ENCODE assay signal across 8 cellular contexts in the genomic region with DNA sequence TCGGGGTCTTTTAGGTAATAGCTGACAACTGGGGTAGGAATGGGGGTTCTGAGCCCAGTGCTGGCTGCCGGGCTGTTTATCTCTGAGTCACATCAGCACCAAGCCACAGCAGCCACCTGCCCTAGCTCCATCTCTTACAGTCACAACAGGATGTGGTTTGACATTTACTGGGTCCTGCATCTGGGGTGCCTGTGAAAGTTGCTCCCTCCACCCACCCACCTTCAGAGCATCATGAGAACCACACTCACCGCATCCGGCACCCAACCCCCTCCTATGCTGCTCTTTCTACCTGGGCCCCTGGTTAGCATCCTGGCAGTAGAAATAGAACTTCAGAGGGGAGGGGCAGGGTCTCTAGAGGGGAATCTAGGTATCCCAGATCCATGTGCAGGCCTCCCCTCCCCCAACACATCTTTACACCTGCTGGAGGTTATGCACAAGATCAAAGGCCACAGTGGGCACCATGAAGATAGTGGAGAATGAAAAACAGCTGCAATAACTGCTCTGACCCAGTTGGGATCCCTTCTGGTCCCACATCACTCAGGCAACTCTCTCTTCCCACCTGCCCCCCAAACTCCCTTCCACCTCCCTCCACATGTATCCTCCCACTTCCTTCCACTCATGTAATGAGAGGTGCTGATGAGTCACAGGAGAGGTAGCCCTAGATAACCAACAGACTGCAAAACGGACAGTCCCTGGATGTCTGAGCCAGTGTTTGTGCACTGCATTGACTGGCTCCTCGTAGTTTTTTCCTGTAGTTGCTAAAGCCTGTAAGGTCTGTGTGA. TPM values are rescaled to one million over a fixed set of nuclear protein-coding genes. Genes with fewer than 3 reads are reported as not detected.
A peak's percentile ranks its signal among the peaks of the same experiment; 100 is the strongest.
DNase-seq lines count a peak whose midpoint lies in the region; ATAC-seq and TF ChIP-seq lines count a peak whose summit lies in the region.

No MANE protein-coding gene starts in this region.

- peaks cover 6% of the 10 kb centered on the region for H3K36me3 Mint-ChIP-seq in Calu3 (ENCODE audit: insufficient read depth, unreplicated experiment)
- H3K36me3 Mint-ChIP-seq in IgD-negative memory B cell = peaks cover 3% of the 10 kb centered on the region
- peaks cover 7% of the 10 kb centered on the region for H3K36me3 Mint-ChIP-seq in stimulated activated naive CD8-positive, alpha-beta T cell treated with anti-CD3 and anti-CD28 coated beads, Interleukin-15, Interleukin-2, amounts not matched to agents 100 ng/mL and 50 ng/mL, for 24 hours (ENCODE audit: low read depth)

- CTCF ChIA-PET in Calu3 (lab: Charles Lee) = interaction anchor here (0.6 to 1.7 kb wide), 5 partner anchors 12 to 363 kb away, joined by 3 to 10 read pairs (median 3); no protein-coding TSS in a partner anchor
- CTCF ChIA-PET in A673 (lab: Charles Lee) = no interaction called here

- ATAC-seq in GM21423 (IDR thresholded peaks at IDR 0.05; ENCODE audit: unreplicated experiment) = peak; percentile 87

- H3K4me1 Mint-ChIP-seq in Calu3 (ENCODE audit: low read depth, unreplicated experiment) = peaks cover 47% of the 10 kb centered on the region
- H3K4me1 Mint-ChIP-seq in IgD-negative memory B cell = peaks cover 85 to 92% (median 91%) of the 10 kb centered on the region in 3 donors
- peaks cover 99% of the 10 kb centered on the region for H3K4me1 Mint-ChIP-seq in stimulated activated naive CD8-positive, alpha-beta T cell treated with anti-CD3 and anti-CD28 coated beads, Interleukin-15, Interleukin-2, amounts not matched to agents 100 ng/mL and 50 ng/mL, for 24 hours (ENCODE audit: low read depth)

- no peaks in the 10 kb centered on the region for H3K9me3 ChIP-seq in A673 (ENCODE audit: low read depth, low read length, poor library complexity, severe bottlenecking)

- peaks cover 34% of the 10 kb centered on the region for H3K27me3 ChIP-seq in A673 (replicated peaks; ENCODE audit: insufficient read depth, low read depth, low read length, poor library complexity)

- no peaks in the 10 kb centered on the region for H3K4me1 ChIP-seq in A673 (ENCODE audit: insufficient read depth, low read length, poor library complexity, severe bottlenecking)

- H3K27me3 Mint-ChIP-seq in Calu3 (ENCODE audit: unreplicated experiment) (peaks cover 75% of the 10 kb centered on the region), IgD-negative memory B cell (peaks cover 3% of the 10 kb centered on the region)
- H3K27me3 Mint-ChIP-seq in stimulated activated naive CD8-positive, alpha-beta T cell treated with anti-CD3 and anti-CD28 coated beads, Interleukin-15, Interleukin-2, amounts not matched to agents 100 ng/mL and 50 ng/mL, for 24 hours = no peaks in the 10 kb centered on the region

- POLR2A ChIA-PET in A673 (lab: Charles Lee; ENCODE audit: low non-redundant PET) = no interaction called here

- BruUV-seq in Calu3 (replicated peaks; lab: Mats Ljungman, UMichigan) (no TSS peak), A673 (replicated peaks; lab: Mats Ljungman, UMichigan) (no TSS peak)

- no peaks in the 10 kb centered on the region for H3K9me3 Mint-ChIP-seq in Calu3 (ENCODE audit: low read depth, unreplicated experiment)
- H3K9me3 Mint-ChIP-seq in IgD-negative memory B cell = peaks cover 0 to 2% (median 0%) of the 10 kb centered on the region in 3 donors
- H3K9me3 Mint-ChIP-seq in stimulated activated naive CD8-positive, alpha-beta T cell treated with anti-CD3 and anti-CD28 coated beads, Interleukin-15, Interleukin-2, amounts not matched to agents 100 ng/mL and 50 ng/mL, for 24 hours = no peaks in the 10 kb centered on the region

- peak; percentile 45 for DNase-seq in Calu3
- peak; percentile 92 for DNase-seq in activated T-cell treated with anti-CD3 and anti-CD28 coated beads for 24 hours (ENCODE audit: low read depth)
- DNase-seq in kidney tubule cell (ENCODE audit: low spot score) = peak; percentile 49
- no peak for DNase-seq in SIG-M5 (lab: John Stamatoyannopoulos, UW)
- no peak for DNase-seq in A673 (ENCODE audit: low spot score)

- intact Hi-C loops in Calu3 (cut with micrococcal nuclease; ENCODE audit: unreplicated experiment) = no loop called here
- intact Hi-C loops in A673 (cut with micrococcal nuclease; ENCODE audit: unreplicated experiment) = no loop called here

- H3K27ac Mint-ChIP-seq in Calu3 (ENCODE audit: unreplicated experiment) (peak overlapping the region; percentile 61), IgD-negative memory B cell (peak overlapping the region; percentile 97 to 100 (median 97))
- peak overlapping the region; percentile 100 for H3K27ac Mint-ChIP-seq in stimulated activated naive CD8-positive, alpha-beta T cell treated with anti-CD3 and anti-CD28 coated beads, Interleukin-15, Interleukin-2, amounts not matched to agents 100 ng/mL and 50 ng/mL, for 24 hours

- H3K4me3 ChIP-seq in A673 (ENCODE audit: low read depth, low read length, poor library complexity, severe bottlenecking) = no peak overlapping the region

- no peak overlapping the region for H3K27ac ChIP-seq in A673 (ENCODE audit: low read depth, low read length, poor library complexity, severe bottlenecking)

- H3K4me3 Mint-ChIP-seq in Calu3 (ENCODE audit: low read depth, unreplicated experiment) (no peak overlapping the region), IgD-negative memory B cell (peak overlapping the region; percentile 59 to 90 (median 81))
- H3K4me3 Mint-ChIP-seq in stimulated activated naive CD8-positive, alpha-beta T cell treated with anti-CD3 and anti-CD28 coated beads, Interleukin-15, Interleukin-2, amounts not matched to agents 100 ng/mL and 50 ng/mL, for 24 hours = peak overlapping the region; percentile 84

- TF ChIP-seq CTCF in Calu3 (IDR thresholded peaks at IDR 0.05; ENCODE audit: unreplicated experiment) (no peak), A673 (conservative IDR thresholded peaks at IDR 0.05; ENCODE audit: low read depth, low read length) (no peak)

- H3K36me3 ChIP-seq in A673 (ENCODE audit: insufficient read depth, low read length, poor library complexity, severe bottlenecking) = no peaks in the 10 kb centered on the region

RNA-seq across cellular contexts. Expression of a gene that starts 38.2 kb away (rescaled TPM):
- total RNA-seq in Calu3 (2022) = 0.64 TPM in 1 of 2 replicates, not detected in the other
- polyA plus RNA-seq in IgD-negative memory B cell = not detected
- not detected in 2 replicates for total RNA-seq in A673 (2021)

RNA-seq across cellular contexts. Expression of a gene that starts 45.9 kb away (rescaled TPM):
- total RNA-seq in Calu3 (2022) = 3.0 and 3.1 TPM in 2 replicates
- 37.6 TPM for polyA plus RNA-seq in IgD-negative memory B cell
- total RNA-seq in A673 (2021) = 0.22 and 0.49 TPM in 2 replicates

RNA-seq across cellular contexts. Expression of a gene that starts 59.7 kb away (rescaled TPM):
- total RNA-seq in Calu3 (2022) (12.4 and 16.8 TPM in 2 replicates), A673 (2021) (not detected in 2 replicates)
- polyA plus RNA-seq in IgD-negative memory B cell = not detected

Comparison
In these comparisons a context has a peak if more than half of its experiments do, and no peak if none do; other contexts are left out.
1. DNase-seq: peak in Calu3 (single experiment), activated T-cell treated with anti-CD3 and anti-CD28 coated beads for 24 hours (single experiment) and kidney tubule cell (single experiment); none in SIG-M5 (single experiment) and A673 (single experiment).
2. RNA of a gene that starts 59.7 kb away (total RNA-seq): 12.4 to 16.8 TPM in Calu3; not detected in A673; every median in the first group is over 10 times any median in the second.
3. Peak in every context shown above with its lines, with median percentiles within 50 percentile points of each other: H3K27ac Mint-ChIP-seq.